1 cellular context compared by ENCODE assay signal in the genomic region with DNA sequence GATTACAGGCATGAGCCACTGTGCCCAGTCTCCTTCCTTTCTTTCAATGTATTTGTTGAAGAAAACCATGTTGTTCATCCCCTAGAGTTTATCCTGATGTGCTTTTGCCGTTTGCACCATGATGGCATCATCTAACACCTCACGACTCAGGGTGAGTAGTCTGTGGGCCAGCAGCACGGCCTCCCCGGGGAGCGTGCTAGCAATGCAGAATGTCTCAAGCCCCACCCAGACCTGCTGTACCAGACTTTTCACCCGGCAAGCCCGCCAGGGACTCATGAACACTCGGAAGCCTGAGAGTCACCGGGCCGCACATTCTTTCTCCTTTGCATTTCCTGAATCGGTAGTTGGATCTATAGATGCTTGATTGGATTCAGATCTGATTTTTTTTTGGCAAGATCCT.
TF ChIP-seq lines count a peak whose summit lies in the region.

No MANE protein-coding gene starts in this region.

TF ChIP-seq in IMR-90, 13 proteins besides CTCF, POLR2A, EP300 and RAD21 (continued from another document):
- no peak for TF ChIP-seq MXI1 (IDR thresholded peaks at IDR 0.05; ENCODE audit: borderline replicate concordance, low read depth, low read length)
- TF ChIP-seq RCOR1 (IDR thresholded peaks at IDR 0.05; ENCODE audit: insufficient replicate concordance, low read length) = no peak
- no peak for TF ChIP-seq CEBPB (IDR thresholded peaks at IDR 0.05; ENCODE audit: low read depth, low read length)
- TF ChIP-seq RFX5 (IDR thresholded peaks at IDR 0.05; ENCODE audit: low read depth, low read length) = no peak
- no peak for TF ChIP-seq MAFK (IDR thresholded peaks at IDR 0.05; ENCODE audit: low read depth, low read length)
- TF ChIP-seq FOS (IDR thresholded peaks at IDR 0.05; ENCODE audit: low read depth, low read length) = no peak
